ENCODE assay signal across 9 cellular contexts in the genomic region with DNA sequence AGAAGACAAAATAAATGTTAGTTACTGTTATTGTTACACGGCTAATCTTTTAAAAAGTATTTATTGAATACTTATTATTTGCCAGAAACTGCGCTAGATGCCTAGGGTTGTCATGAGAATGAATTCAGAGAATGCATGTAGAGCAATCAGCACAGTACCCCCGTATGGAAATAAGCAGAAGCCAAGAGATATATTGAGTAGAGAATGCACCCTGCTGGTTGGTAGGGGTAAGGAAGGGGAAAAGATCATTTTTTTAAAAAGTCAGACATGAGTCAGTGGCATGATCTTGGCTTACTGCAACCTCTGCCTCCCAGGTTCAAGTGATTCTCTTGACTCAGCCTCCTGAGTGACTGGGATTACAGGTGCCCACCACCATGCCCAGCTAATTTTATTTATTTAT. TPM values are rescaled to one million over a fixed set of nuclear protein-coding genes. Genes with fewer than 3 reads are reported as not detected.
DNase-seq lines count a peak whose midpoint lies in the region; ATAC-seq, FAIRE-seq and TF ChIP-seq lines count a peak whose summit lies in the region.
"Had no signal": no experiment of that assay in that cellular context is flagged by ENCODE, and none has a peak within 500 bp of the region (broad histone marks: within the 10 kb centered on the region; RNA-seq: fewer than 3 reads in every experiment).

No MANE protein-coding gene starts in this region.

- no peak overlapping the region for H3K27ac Mint-ChIP-seq in stimulated activated naive B cell treated with anti-CD40 and anti-IgM and Interleukin-4, amounts not matched to agents 10 μg/mL and 1 μg/mL and 100 μg/mL, for 72 hours
- H3K27ac Mint-ChIP-seq in activated T-cell treated with anti-CD3 and anti-CD28 coated beads, Interleukin-2, amount 50 U/mL, for 24 hours: no peak overlapping the region

- H3K4me3 ChIP-seq in dorsolateral prefrontal cortex: no peak overlapping the region

- intact Hi-C loops in dorsolateral prefrontal cortex (cut with DNase I): loop anchor here (10.0 kb wide), 1 partner anchor 522 kb away; no protein-coding TSS in a partner anchor

- no peaks in the 10 kb centered on the region for H3K9me3 Mint-ChIP-seq in stimulated activated naive B cell treated with anti-CD40 and anti-IgM and Interleukin-4, amounts not matched to agents 10 μg/mL and 1 μg/mL and 100 μg/mL, for 72 hours
- H3K9me3 Mint-ChIP-seq in activated T-cell treated with anti-CD3 and anti-CD28 coated beads, Interleukin-2, amount 50 U/mL, for 24 hours: no peaks in the 10 kb centered on the region

- FAIRE-seq in GM18507 (lab: Jason Lieb, UNC): peak; percentile 84

- H3K36me3 Mint-ChIP-seq in stimulated activated naive B cell treated with anti-CD40 and anti-IgM and Interleukin-4, amounts not matched to agents 10 μg/mL and 1 μg/mL and 100 μg/mL, for 72 hours: no peaks in the 10 kb centered on the region
- H3K36me3 Mint-ChIP-seq in activated T-cell treated with anti-CD3 and anti-CD28 coated beads, Interleukin-2, amount 50 U/mL, for 24 hours (ENCODE audit: low read depth): no peaks in the 10 kb centered on the region

- H3K4me3 Mint-ChIP-seq in stimulated activated naive B cell treated with anti-CD40 and anti-IgM and Interleukin-4, amounts not matched to agents 10 μg/mL and 1 μg/mL and 100 μg/mL, for 72 hours: no peak overlapping the region
- no peak overlapping the region for H3K4me3 Mint-ChIP-seq in activated T-cell treated with anti-CD3 and anti-CD28 coated beads, Interleukin-2, amount 50 U/mL, for 24 hours

- ATAC-seq in HG02938 (IDR thresholded peaks at IDR 0.05; ENCODE audit: unreplicated experiment): peak; percentile 72
- peak; percentile 65 to 84 for ATAC-seq in stimulated activated naive B cell treated with anti-CD40 and anti-IgM and Interleukin-4, amounts not matched to agents 10 μg/mL and 1 μg/mL and 100 μg/mL, for 72 hours (replicated peaks)

- H3K27ac ChIP-seq in C4-2B (no peak overlapping the region), dorsolateral prefrontal cortex (no peak overlapping the region)

- H3K27me3 Mint-ChIP-seq in stimulated activated naive B cell treated with anti-CD40 and anti-IgM and Interleukin-4, amounts not matched to agents 10 μg/mL and 1 μg/mL and 100 μg/mL, for 72 hours: no peaks in the 10 kb centered on the region
- H3K27me3 Mint-ChIP-seq in activated T-cell treated with anti-CD3 and anti-CD28 coated beads, Interleukin-2, amount 50 U/mL, for 24 hours: peaks cover 11% of the 10 kb centered on the region

- TF ChIP-seq CTCF in C4-2B (conservative IDR thresholded peaks at IDR 0.05): peak; percentile 29
- TF ChIP-seq CTCF in dorsolateral prefrontal cortex (IDR thresholded peaks at IDR 0.05 in 54 of 56, conservative IDR thresholded peaks at IDR 0.05 in 2 of 56; ENCODE audit: low read depth in 1 of 56, partially characterized antibody in 56 of 56): peak in 50 of 56 donors; percentile 14 to 52 (median 31)

- H3K27me3 ChIP-seq in dorsolateral prefrontal cortex: peaks cover 0 to 86% (median 13%) of the 10 kb centered on the region in 45 donors

- no peak for DNase-seq in GM18507 (ENCODE audit: extremely low spot score, insufficient read length, low read depth)
- peak; percentile 31 for DNase-seq in NCI-H748 (lab: John Stamatoyannopoulos, UW; ENCODE audit: unreplicated experiment)
- DNase-seq in dorsolateral prefrontal cortex: no peak
- no peak for DNase-seq in stimulated activated naive B cell treated with anti-CD40 and anti-IgM and Interleukin-4, amounts not matched to agents 10 μg/mL and 1 μg/mL and 100 μg/mL, for 72 hours
- DNase-seq in activated effector memory CD4-positive, alpha-beta T cell treated with anti-CD3 and anti-CD28 coated beads, Interleukin-2, amount 50 U/mL, for 16 hours: no peak
- no peak for DNase-seq in activated T-cell treated with anti-CD3 and anti-CD28 coated beads, Interleukin-2, amount 50 U/mL, for 24 hours
- DNase-seq: left cardiac atrium had no signal

- H3K4me1 Mint-ChIP-seq in stimulated activated naive B cell treated with anti-CD40 and anti-IgM and Interleukin-4, amounts not matched to agents 10 μg/mL and 1 μg/mL and 100 μg/mL, for 72 hours: peaks cover 7 to 13% of the 10 kb centered on the region in 2 donors
- peaks cover 27% of the 10 kb centered on the region for H3K4me1 Mint-ChIP-seq in activated T-cell treated with anti-CD3 and anti-CD28 coated beads, Interleukin-2, amount 50 U/mL, for 24 hours (ENCODE audit: low read depth)

RNA-seq across cellular contexts. Expression of a gene that starts 13.1 kb away (rescaled TPM):
- total RNA-seq in dorsolateral prefrontal cortex: 10 to 100 TPM; 12.3 to 51.7 (median 33.3) TPM
